In the genomic region with DNA sequence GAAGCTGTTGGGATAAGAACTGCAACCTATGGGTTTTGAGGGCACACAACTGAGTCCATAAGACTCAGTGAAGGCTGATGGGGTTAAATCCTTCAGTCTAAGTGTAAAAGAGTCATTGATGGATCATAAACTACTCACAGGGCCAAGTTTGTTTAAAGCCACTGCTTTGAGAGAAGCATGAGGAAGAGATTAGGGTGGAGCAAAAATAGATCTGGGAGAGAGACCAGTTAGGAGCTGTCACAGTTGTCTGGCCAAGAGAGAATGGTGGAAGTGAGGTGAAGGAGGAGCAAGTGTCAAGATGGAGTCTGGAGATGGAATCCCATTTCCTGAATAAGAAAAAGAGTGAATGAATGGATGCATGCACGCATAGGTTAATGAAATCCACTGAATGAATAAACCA, we compare ENCODE assay signal across 23 cellular contexts.
"Had no signal": no experiment of that assay in that cellular context is flagged by ENCODE, and none has a peak within 500 bp of the region (broad histone marks: within the 10 kb centered on the region; RNA-seq: fewer than 3 reads in every experiment).

No MANE protein-coding gene starts in this region.

- H3K4me3 ChIP-seq: coronary artery, mucosa of descending colon, prostate gland, sigmoid colon, thoracic aorta, tibial nerve, upper lobe of left lung had no signal

- H3K27ac ChIP-seq: coronary artery, neutrophil, prostate gland, sigmoid colon, thoracic aorta, tibial nerve, upper lobe of left lung had no signal

- H3K4me1 ChIP-seq: prostate gland, sigmoid colon, tibial nerve, upper lobe of left lung had no signal

- H3K27me3 ChIP-seq: neutrophil, sigmoid colon, tibial nerve, upper lobe of left lung had no signal

- ATAC-seq: mucosa of descending colon; natural killer cell treated with Interleukin-12 subunit alpha and Interleukin-12 subunit beta and Interleukin-15 and Interleukin-18, amount 100 ng/mL, for 72 hours; stimulated activated naive B cell treated with anti-CD40 and anti-IgM and Interleukin-4, amounts not matched to agents 10 μg/mL and 1 μg/mL and 100 μg/mL, for 72 hours had no signal

- DNase-seq: dermis blood vessel endothelial cell; effector memory CD4-positive, alpha-beta T cell; foreskin melanocyte; glutamatergic neuron; hypothalamus; immature natural killer cell; islet precursor cell; kidney glomerular epithelial cell; mesenchymal stem cell; mucosa of descending colon; naive B cell; right cardiac atrium; sigmoid colon; stimulated activated CD4-positive, alpha-beta T cell treated with anti-CD3 and anti-CD28 coated beads, Interleukin-15, amount 100 ng/mL, for 24 hours; stimulated activated CD4-positive, alpha-beta T cell treated with anti-CD3 and anti-CD28 coated beads, Interleukin-2, amount 100 ng/mL, for 48 hours; stimulated activated naive B cell treated with anti-CD40 and anti-IgM and Interleukin-4, amounts not matched to agents 10 μg/mL and 1 μg/mL and 100 μg/mL, for 72 hours; upper lobe of left lung had no signal

- H3K36me3 ChIP-seq: neutrophil, prostate gland, sigmoid colon, thoracic aorta, tibial nerve, upper lobe of left lung had no signal

- H3K9me3 ChIP-seq: neutrophil, prostate gland, sigmoid colon, thoracic aorta, tibial nerve, upper lobe of left lung had no signal
